ENCODE assay signal across 8 cellular contexts in the genomic region with DNA sequence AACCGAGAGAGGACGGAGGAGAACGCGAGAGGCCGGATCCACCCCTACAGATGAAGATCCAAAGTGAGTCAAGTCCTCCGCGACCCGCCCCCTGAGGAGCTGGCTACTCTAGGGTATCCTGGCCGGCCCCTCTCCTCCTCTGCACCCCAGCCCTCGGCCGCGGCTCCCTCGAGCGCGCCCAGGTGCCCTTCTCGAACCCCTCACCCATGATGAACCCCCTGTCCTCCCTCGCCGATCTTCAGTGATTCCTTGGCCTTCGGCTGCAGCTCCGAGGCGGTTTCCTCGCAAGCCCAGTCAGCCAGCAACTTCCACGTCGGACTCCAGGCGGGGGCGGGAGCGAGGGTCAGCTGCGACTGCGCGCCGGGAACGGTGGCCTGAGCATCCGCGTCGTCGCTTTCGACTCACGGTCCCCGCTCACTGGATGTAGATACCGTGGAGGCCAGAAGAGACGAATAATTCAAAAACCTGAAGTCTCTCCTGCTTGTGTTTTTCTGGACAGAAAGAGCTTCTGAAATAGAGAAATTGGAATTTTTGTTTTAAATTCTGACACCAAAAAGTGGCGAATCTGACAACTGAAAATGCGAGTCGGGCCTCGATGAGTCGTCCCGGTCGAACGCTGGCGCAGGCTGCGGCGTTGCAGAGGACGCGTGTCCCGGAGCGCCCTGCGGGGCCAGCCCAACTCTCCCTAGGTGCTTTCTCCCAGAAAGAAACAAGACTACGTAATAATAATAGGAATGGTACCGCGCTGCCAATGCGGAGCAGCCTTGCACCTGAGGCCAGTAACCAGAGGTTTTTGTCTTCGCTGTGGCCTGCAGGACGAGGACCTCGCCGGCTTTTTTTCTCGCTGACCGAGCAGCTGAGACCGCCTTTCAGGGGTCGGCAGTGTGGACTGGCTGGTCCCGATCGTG. TPM values are rescaled to one million over a fixed set of nuclear protein-coding genes. Genes with fewer than 3 reads are reported as not detected.
DNase-seq lines count a peak whose midpoint lies in the region; ATAC-seq and TF ChIP-seq lines count a peak whose summit lies in the region.

TSS of gene ARL1 (minus strand) at position 335 of the 908 bp plus-strand sequence. CDS start at position 208, 127 bp downstream.

- peak within 1 kb of the TSS; percentile 89 for H3K4me3 ChIP-seq in psoas muscle
- peak within 1 kb of the TSS; percentile 63 for H3K4me3 ChIP-seq in urinary bladder (ENCODE audit: low read depth, low read length)

- peaks cover 22% of the 10 kb centered on the region for H3K4me1 ChIP-seq in psoas muscle
- no peaks in the 10 kb centered on the region for H3K4me1 ChIP-seq in urinary bladder (ENCODE audit: insufficient read depth)

- H3K9me3 ChIP-seq in T-helper 17 cell (ENCODE audit: control insufficient read depth, low read length, poor library complexity, severe bottlenecking) (no peaks in the 10 kb centered on the region), psoas muscle (no peaks in the 10 kb centered on the region)

- 0 to 1% (median 0%) methylated on average over 65 to 71 of the region's 71 CpGs for WGBS in psoas muscle, 3 donors
- under 1% methylated on average over 71 of the region's 71 CpGs for WGBS in urinary bladder

- H3K27me3 ChIP-seq in psoas muscle (ENCODE audit: insufficient read depth in 3 of 3, low read length in 2 of 3) = no peaks in the 10 kb centered on the region

- H3K27ac ChIP-seq in psoas muscle (peak within 1 kb of the TSS; percentile 90), urinary bladder (ENCODE audit: low read depth) (peak within 1 kb of the TSS; percentile 66)

- no peaks in the 10 kb centered on the region for H3K36me3 Mint-ChIP-seq in T-helper 17 cell (ENCODE audit: low read depth)

- peaks cover 6% of the 10 kb centered on the region for H3K27me3 Mint-ChIP-seq in T-helper 17 cell

- peak within 1 kb of the TSS; percentile 96 for H3K27ac Mint-ChIP-seq in T-helper 17 cell

- DNase-seq in NCI-H1694 (lab: John Stamatoyannopoulos, UW) (peak; percentile 38), T-helper 17 cell (peak; percentile 47 to 60 (median 58)), amygdala (lab: John Stamatoyannopoulos, UW) (peak in 55 of 56 donors; percentile 23 to 89 (median 73)), left ventricle myocardium superior (peak; percentile 92), psoas muscle (peak; percentile 90 to 94)

- H3K4me1 Mint-ChIP-seq in T-helper 17 cell = peaks cover 22% of the 10 kb centered on the region

- intact Hi-C loops in left ventricle myocardium superior (cut with micrococcal nuclease) (no loop called here), psoas muscle (cut with DNase I) (loop anchor here in 1 of 2 donors (10.0 kb wide), 2 partner anchors 207 to 287 kb away; partner anchors contain the start of gene CHPT1)

- peak within 1 kb of the TSS; percentile 98 for H3K4me3 Mint-ChIP-seq in T-helper 17 cell

- ATAC-seq in GM18498 (IDR thresholded peaks at IDR 0.05; ENCODE audit: unreplicated experiment) = peak; percentile 88
- ATAC-seq in HG02870 (IDR thresholded peaks at IDR 0.05; ENCODE audit: unreplicated experiment) = peak; percentile 70
- ATAC-seq in T-helper 17 cell = peak; percentile 86
- ATAC-seq in left ventricle myocardium superior = peak; percentile 97
- peak; percentile 89 to 95 (median 94) for ATAC-seq in psoas muscle

- H3K36me3 ChIP-seq in psoas muscle (ENCODE audit: insufficient read depth in 1 of 2, low read depth in 1 of 2) (peaks cover 0 to 8% of the 10 kb centered on the region in 2 donors), urinary bladder (ENCODE audit: insufficient read depth) (no peaks in the 10 kb centered on the region)

- TF ChIP-seq CTCF in psoas muscle (IDR thresholded peaks at IDR 0.05) = no peak

RNA-seq across cellular contexts. Expression of gene ARL1, which starts in this region (rescaled TPM):
- total RNA-seq in T-helper 17 cell (10 to 100 TPM; 22.5 to 26.0 TPM), left ventricle myocardium superior (104 TPM), psoas muscle (10 to 100 TPM; 49.6 to 73.1 (median 67.1) TPM), urinary bladder (161 TPM)
- polyA plus RNA-seq in psoas muscle (10 to 100 TPM; 41.2 to 56.4 (median 46.2) TPM), urinary bladder (57.9 TPM)

Comparison
In these comparisons a context has a peak if more than half of its experiments do, and no peak if none do; other contexts are left out.
1. Peak in every context shown above with its lines: DNase-seq, ATAC-seq, H3K4me3 ChIP-seq and H3K27ac ChIP-seq.
2. DNase-seq: peak in every context shown above with its lines; median percentile 92 in left ventricle myocardium superior; 92 in psoas muscle; 73 in amygdala; 58 in T-helper 17 cell; 38 in NCI-H1694.